Comparison of ENCODE assay signal across 2 cellular contexts in genomic region chr7:107639070-107639469, GRCh38. TPM values are rescaled to one million over a fixed set of nuclear protein-coding genes. Genes with fewer than 3 reads are reported as not detected.
"Had no signal": no experiment of that assay in that cellular context is flagged by ENCODE, and none has a peak within 500 bp of the region (broad histone marks: within the 10 kb centered on the region; RNA-seq: fewer than 3 reads in every experiment).

No MANE protein-coding gene starts in this region.

RNA-seq across cellular contexts. Expression of gene SLC26A4, which starts 21.6 kb away (rescaled TPM):
- total RNA-seq: vagina had no signal
- polyA plus RNA-seq: naive thymus-derived CD4-positive, alpha-beta T cell had no signal
